In the genomic region with DNA sequence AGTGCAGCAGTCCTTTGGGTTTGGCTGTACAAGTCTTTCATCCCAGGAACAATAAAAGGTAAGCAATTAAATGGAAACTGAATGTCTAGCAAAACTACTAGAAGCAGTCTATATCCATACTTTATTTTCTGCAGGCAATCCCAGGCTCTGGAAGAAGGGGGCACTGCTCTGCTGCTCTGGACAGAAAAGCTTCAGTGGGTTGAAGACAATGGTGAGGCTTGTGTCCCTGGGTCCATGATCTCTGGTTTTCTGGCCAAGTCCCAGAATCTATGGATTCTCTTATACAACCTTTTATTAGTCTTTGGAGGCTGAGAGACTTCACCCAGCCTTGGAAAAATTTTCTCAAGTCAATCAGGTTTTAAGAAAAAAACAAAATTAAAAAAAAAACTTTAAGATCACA, we compare ENCODE assay signal across 1 cellular context.
TF ChIP-seq lines count a peak whose summit lies in the region.

No MANE protein-coding gene starts in this region.

TF ChIP-seq in HepG2, 621 proteins besides CTCF, POLR2A, EP300 and RAD21 (continued from another document):
- TF ChIP-seq, protein P1, sequence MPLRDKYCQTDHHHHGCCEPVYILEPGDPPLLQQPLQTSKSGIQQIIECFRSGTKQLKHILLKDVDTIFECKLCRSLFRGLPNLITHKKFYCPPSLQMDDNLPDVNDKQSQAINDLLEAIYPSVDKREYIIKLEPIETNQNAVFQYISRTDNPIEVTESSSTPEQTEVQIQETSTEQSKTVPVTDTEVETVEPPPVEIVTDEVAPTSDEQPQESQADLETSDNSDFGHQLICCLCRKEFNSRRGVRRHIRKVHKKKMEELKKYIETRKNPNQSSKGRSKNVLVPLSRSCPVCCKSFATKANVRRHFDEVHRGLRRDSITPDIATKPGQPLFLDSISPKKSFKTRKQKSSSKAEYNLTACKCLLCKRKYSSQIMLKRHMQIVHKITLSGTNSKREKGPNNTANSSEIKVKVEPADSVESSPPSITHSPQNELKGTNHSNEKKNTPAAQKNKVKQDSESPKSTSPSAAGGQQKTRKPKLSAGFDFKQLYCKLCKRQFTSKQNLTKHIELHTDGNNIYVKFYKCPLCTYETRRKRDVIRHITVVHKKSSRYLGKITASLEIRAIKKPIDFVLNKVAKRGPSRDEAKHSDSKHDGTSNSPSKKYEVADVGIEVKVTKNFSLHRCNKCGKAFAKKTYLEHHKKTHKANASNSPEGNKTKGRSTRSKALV (CRISPR knock-in tag; IDR thresholded peaks at IDR 0.05) = no peak
- TF ChIP-seq SP5 (CRISPR knock-in tag; IDR thresholded peaks at IDR 0.05; ENCODE audit: borderline replicate concordance, low read depth) (0 out of 2 replicates have a peak, but pooled peaks have one; percentile 19), STAG1 (CRISPR knock-in tag; IDR thresholded peaks at IDR 0.05) (peak; percentile 73), ARNTL (CRISPR knock-in tag; IDR thresholded peaks at IDR 0.05) (no peak), HCFC1 (IDR thresholded peaks at IDR 0.05; ENCODE audit: low read depth, low read length) (no peak), SOX5 (CRISPR knock-in tag; IDR thresholded peaks at IDR 0.05; ENCODE audit: borderline replicate concordance) (peak; percentile 40; the same call in 1 of the 2 replicates), GATAD2A (CRISPR knock-in tag; IDR thresholded peaks at IDR 0.05) (peak; percentile 35; the same call in 1 of the 2 replicates), IRF2 (CRISPR knock-in tag; IDR thresholded peaks at IDR 0.05) (peak; percentile 57; the same call in 1 of the 2 replicates), ZNF546 (CRISPR knock-in tag; conservative IDR thresholded peaks at IDR 0.05) (no peak)
- TF ChIP-seq, protein P2, sequence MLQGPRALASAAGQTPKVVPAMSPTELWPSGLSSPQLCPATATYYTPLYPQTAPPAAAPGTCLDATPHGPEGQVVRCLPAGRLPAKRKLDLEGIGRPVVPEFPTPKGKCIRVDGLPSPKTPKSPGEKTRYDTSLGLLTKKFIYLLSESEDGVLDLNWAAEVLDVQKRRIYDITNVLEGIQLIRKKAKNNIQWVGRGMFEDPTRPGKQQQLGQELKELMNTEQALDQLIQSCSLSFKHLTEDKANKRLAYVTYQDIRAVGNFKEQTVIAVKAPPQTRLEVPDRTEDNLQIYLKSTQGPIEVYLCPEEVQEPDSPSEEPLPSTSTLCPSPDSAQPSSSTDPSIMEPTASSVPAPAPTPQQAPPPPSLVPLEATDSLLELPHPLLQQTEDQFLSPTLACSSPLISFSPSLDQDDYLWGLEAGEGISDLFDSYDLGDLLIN (CRISPR knock-in tag; IDR thresholded peaks at IDR 0.05; ENCODE audit: borderline replicate concordance) = no peak
